9 cellular contexts compared by ENCODE assay signal in genomic region chr1:178134061-178134460, GRCh38. TPM values are rescaled to one million over a fixed set of nuclear protein-coding genes. Genes with fewer than 3 reads are reported as not detected.
DNase-seq lines count a peak whose midpoint lies in the region; ATAC-seq and TF ChIP-seq lines count a peak whose summit lies in the region.
"Had no signal": no experiment of that assay in that cellular context is flagged by ENCODE, and none has a peak within 500 bp of the region (broad histone marks: within the 10 kb centered on the region; RNA-seq: fewer than 3 reads in every experiment).

No MANE protein-coding gene starts in this region.

- H3K9ac ChIP-seq in BLaER1 treated with 17β-estradiol and CSF1 and Interleukin-3, amounts not matched to agents 10 nM and 100 nM = peak overlapping the region in 1 of 11 experiments; percentile 36; a peak in 2 of 22 replicates

- H3K27me3 Mint-ChIP-seq in dendritic cell treated with granulocyte-macrophage colony-stimulating factor and Interleukin-4, amounts not matched to agents 40 ng/mL and 50 ng/mL, for 4 days = no peaks in the 10 kb centered on the region
- H3K27me3 Mint-ChIP-seq in stimulated activated naive CD8-positive, alpha-beta T cell treated with anti-CD3 and anti-CD28 coated beads, Interleukin-15, amount 100 ng/mL, for 72 hours = no peaks in the 10 kb centered on the region
- peaks cover 3% of the 10 kb centered on the region for H3K27me3 Mint-ChIP-seq in activated naive CD8-positive, alpha-beta T cell treated with anti-CD3 and anti-CD28 coated beads for 36 hours

- H3K27me3 ChIP-seq in BLaER1 treated with 17β-estradiol and CSF1 and Interleukin-3, amounts not matched to agents 10 nM and 100 nM = no peaks in the 10 kb centered on the region
- no peaks in the 10 kb centered on the region for H3K27me3 ChIP-seq in lung (ENCODE audit: control insufficient read depth, insufficient read depth)

- TF ChIP-seq CTCF in lung (IDR thresholded peaks at IDR 0.05; ENCODE audit: control extremely low read depth, extremely low read depth) = no peak
- TF ChIP-seq CTCF in GM13976 (IDR thresholded peaks at IDR 0.05; ENCODE audit: borderline replicate concordance, control extremely low read depth, extremely low read depth, insufficient read depth, missing control alignments) = no peak

- H4K20me1 ChIP-seq in BLaER1 treated with 17β-estradiol and CSF1 and Interleukin-3, amounts not matched to agents 10 nM and 100 nM = no peaks in the 10 kb centered on the region

- peak; percentile 6 for DNase-seq in NCI-H69 (lab: John Stamatoyannopoulos, UW)
- no peak for DNase-seq in lung (ENCODE audit: low spot score)
- no peak for DNase-seq in activated naive CD4-positive, alpha-beta T cell treated with Interleukin-2 at 50 U/mL for 16 hours
- no peak for DNase-seq in GM13976 (ENCODE audit: low spot score)
- DNase-seq in stimulated activated naive CD8-positive, alpha-beta T cell treated with anti-CD3 and anti-CD28 coated beads, Interleukin-15, amount 100 ng/mL, for 72 hours = no peak
- no peak for DNase-seq in activated naive CD8-positive, alpha-beta T cell treated with anti-CD3 and anti-CD28 coated beads for 36 hours
- DNase-seq: activated CD4-positive, alpha-beta T cell treated with anti-CD3 and anti-CD28 coated beads for 48 hours had no signal

- in situ Hi-C loops in GM13976 (cut with MboI; ENCODE audit: low sequenced_read_pairs, unreplicated experiment) = no loop called here

- intact Hi-C loops in dendritic cell treated with granulocyte-macrophage colony-stimulating factor and Interleukin-4, amounts not matched to agents 40 ng/mL and 50 ng/mL, for 4 days (cut with micrococcal nuclease) = loop anchor here (5.0 kb wide), 2 partner anchors 37 to 77 kb away; no protein-coding TSS in a partner anchor

- peak overlapping the region in 3 of 11 experiments; percentile 31 to 67 (median 66); a peak in 5 of 22 replicates for H3K27ac ChIP-seq in BLaER1 treated with 17β-estradiol and CSF1 and Interleukin-3, amounts not matched to agents 10 nM and 100 nM
- H3K27ac ChIP-seq in lung (ENCODE audit: low read depth in 1 of 2, low read length in 1 of 2) = no peak overlapping the region

- H3K9me3 Mint-ChIP-seq in dendritic cell treated with granulocyte-macrophage colony-stimulating factor and Interleukin-4, amounts not matched to agents 40 ng/mL and 50 ng/mL, for 4 days = peaks cover 9% of the 10 kb centered on the region
- H3K9me3 Mint-ChIP-seq in stimulated activated naive CD8-positive, alpha-beta T cell treated with anti-CD3 and anti-CD28 coated beads, Interleukin-15, amount 100 ng/mL, for 72 hours = peaks cover 4 to 7% of the 10 kb centered on the region in 2 donors
- peaks cover 2% of the 10 kb centered on the region for H3K9me3 Mint-ChIP-seq in activated naive CD8-positive, alpha-beta T cell treated with anti-CD3 and anti-CD28 coated beads for 36 hours

- peak overlapping the region; percentile 7 to 76 (median 33); a peak in 17 of 22 replicates for H3K4me2 ChIP-seq in BLaER1 treated with 17β-estradiol and CSF1 and Interleukin-3, amounts not matched to agents 10 nM and 100 nM

- H3K4me1 ChIP-seq in BLaER1 treated with 17β-estradiol and CSF1 and Interleukin-3, amounts not matched to agents 10 nM and 100 nM = peaks cover 7 to 63% (median 8%) of the 10 kb centered on the region in 10 experiments; a peak in 16 of 20 replicates
- peaks cover 0 to 24% of the 10 kb centered on the region in 2 donors for H3K4me1 ChIP-seq in lung (ENCODE audit: control insufficient read depth in 2 of 2, insufficient read depth in 2 of 2, low read length in 2 of 2)

- H3K36me3 Mint-ChIP-seq in dendritic cell treated with granulocyte-macrophage colony-stimulating factor and Interleukin-4, amounts not matched to agents 40 ng/mL and 50 ng/mL, for 4 days (ENCODE audit: low read depth) = peaks cover 6% of the 10 kb centered on the region
- no peaks in the 10 kb centered on the region for H3K36me3 Mint-ChIP-seq in activated naive CD8-positive, alpha-beta T cell treated with anti-CD3 and anti-CD28 coated beads for 36 hours

- no peak overlapping the region for H3K4me3 ChIP-seq in BLaER1 treated with 17β-estradiol and CSF1 and Interleukin-3, amounts not matched to agents 10 nM and 100 nM
- H3K4me3 ChIP-seq in lung = no peak overlapping the region

- 12 to 43% methylated on average over 2 of the region's 2 CpGs for WGBS in lung, 2 donors

- peaks cover 40% of the 10 kb centered on the region for H3K4me1 Mint-ChIP-seq in dendritic cell treated with granulocyte-macrophage colony-stimulating factor and Interleukin-4, amounts not matched to agents 40 ng/mL and 50 ng/mL, for 4 days (ENCODE audit: low read depth)
- H3K4me1 Mint-ChIP-seq in stimulated activated naive CD8-positive, alpha-beta T cell treated with anti-CD3 and anti-CD28 coated beads, Interleukin-15, amount 100 ng/mL, for 72 hours = no peaks in the 10 kb centered on the region
- no peaks in the 10 kb centered on the region for H3K4me1 Mint-ChIP-seq in activated naive CD8-positive, alpha-beta T cell treated with anti-CD3 and anti-CD28 coated beads for 36 hours

- H3K36me3 ChIP-seq in BLaER1 treated with 17β-estradiol and CSF1 and Interleukin-3, amounts not matched to agents 10 nM and 100 nM = no peaks in the 10 kb centered on the region
- H3K36me3 ChIP-seq in lung (ENCODE audit: control insufficient read depth in 2 of 2, insufficient read depth in 2 of 2, low read length in 2 of 2) = no peaks in the 10 kb centered on the region

- H3K4me3 Mint-ChIP-seq in dendritic cell treated with granulocyte-macrophage colony-stimulating factor and Interleukin-4, amounts not matched to agents 40 ng/mL and 50 ng/mL, for 4 days = no peak overlapping the region
- no peak overlapping the region for H3K4me3 Mint-ChIP-seq in stimulated activated naive CD8-positive, alpha-beta T cell treated with anti-CD3 and anti-CD28 coated beads, Interleukin-15, amount 100 ng/mL, for 72 hours
- no peak overlapping the region for H3K4me3 Mint-ChIP-seq in activated naive CD8-positive, alpha-beta T cell treated with anti-CD3 and anti-CD28 coated beads for 36 hours

- peak; percentile 59 for ATAC-seq in lung (ENCODE audit: insufficient read depth, low FRiP score)
- no peak for ATAC-seq in stimulated activated naive CD8-positive, alpha-beta T cell treated with anti-CD3 and anti-CD28 coated beads, Interleukin-15, amount 100 ng/mL, for 72 hours

- peak overlapping the region; percentile 80 for H3K27ac Mint-ChIP-seq in dendritic cell treated with granulocyte-macrophage colony-stimulating factor and Interleukin-4, amounts not matched to agents 40 ng/mL and 50 ng/mL, for 4 days
- H3K27ac Mint-ChIP-seq in stimulated activated naive CD8-positive, alpha-beta T cell treated with anti-CD3 and anti-CD28 coated beads, Interleukin-15, amount 100 ng/mL, for 72 hours = no peak overlapping the region
- H3K27ac Mint-ChIP-seq in activated naive CD8-positive, alpha-beta T cell treated with anti-CD3 and anti-CD28 coated beads for 36 hours = no peak overlapping the region

- 0 out of 22 replicates have a peak, but pooled peaks cover 0 to 3% (median 0%) of the 10 kb centered on the region in 11 experiments for H3K9me3 ChIP-seq in BLaER1 treated with 17β-estradiol and CSF1 and Interleukin-3, amounts not matched to agents 10 nM and 100 nM (replicated peaks in 1 of 11)
- H3K9me3 ChIP-seq in lung (ENCODE audit: control insufficient read depth in 2 of 2, insufficient read depth in 1 of 2, low read length in 1 of 2) = no peaks in the 10 kb centered on the region

RNA-seq across cellular contexts. Expression of gene RASAL2, which starts 40.2 kb away (rescaled TPM):
- 10 to 100 TPM; 26.3 to 34.8 TPM for total RNA-seq in lung
- 1 to 10 TPM; 4.9 to 5.2 TPM for polyA plus RNA-seq in lung
- total RNA-seq in activated naive CD8-positive, alpha-beta T cell treated with anti-CD3 and anti-CD28 coated beads for 36 hours = not detected

Comparison
In these comparisons a context has a peak if more than half of its experiments do, and no peak if none do; other contexts are left out.
1. RNA of gene RASAL2, which starts 40.2 kb away (total RNA-seq): 26.3 to 34.8 TPM in lung; not detected in activated naive CD8-positive, alpha-beta T cell treated with anti-CD3 and anti-CD28 coated beads for 36 hours; every median in the first group is over 10 times any median in the second.